In genomic region chrX:96722793-96723192, GRCh38 we compare ENCODE assay signal across 20 cellular contexts.
"Had no signal": no experiment of that assay in that cellular context is flagged by ENCODE, and none has a peak within 500 bp of the region (broad histone marks: within the 10 kb centered on the region; RNA-seq: fewer than 3 reads in every experiment).

No MANE protein-coding gene starts in this region.

- H3K9me3 ChIP-seq: adrenal gland, ascending aorta, thyroid gland had no signal

- H3K4me1 ChIP-seq: ascending aorta, thyroid gland had no signal

- H3K36me3 ChIP-seq: adrenal gland, ascending aorta, brain microvascular endothelial cell, heart right ventricle, thyroid gland had no signal

- H3K27ac ChIP-seq: adrenal gland, ascending aorta, brain microvascular endothelial cell, heart right ventricle, thyroid gland, VCaP had no signal

- DNase-seq: activated CD4-positive, alpha-beta T cell treated with anti-CD3 and anti-CD28 coated beads, Interleukin-2, amount 10 ng/mL, durations not matched to agents 24 days and 14 days; activated CD8-positive, alpha-beta T cell treated with anti-CD3 and anti-CD28 coated beads, Interleukin-2, amount 10 ng/mL, durations not matched to agents 7 days and 5 days; activated naive CD4-positive, alpha-beta T cell; activated T-cell treated with anti-CD3 and anti-CD28 coated beads, Interleukin-2, amount 50 U/mL, for 24 hours; adrenal gland; brain microvascular endothelial cell; caudate nucleus; effector CD4-positive, alpha-beta T cell; heart right ventricle; islet precursor cell; natural killer cell; right cardiac atrium; stimulated activated CD4-positive, alpha-beta T cell treated with anti-CD3 and anti-CD28 coated beads, Interleukin-12 subunit alpha, Interleukin-12 subunit beta, amount 100 ng/mL, for 4 hours; stimulated activated CD4-positive, alpha-beta T cell treated with anti-CD3 and anti-CD28 coated beads, Interleukin-4, amount 100 ng/mL, for 4 hours; substantia nigra; T-helper 17 cell; thyroid gland had no signal

- H3K4me3 ChIP-seq: adrenal gland, ascending aorta, heart right ventricle, thyroid gland had no signal

- H3K27me3 ChIP-seq: adrenal gland, ascending aorta, brain microvascular endothelial cell, thyroid gland had no signal

- ATAC-seq: activated CD4-positive, CD25-positive, alpha-beta regulatory T cell treated with anti-CD3 and anti-CD28 coated beads, Interleukin-2, amount 50 U/mL, for 24 hours; activated CD8-positive, alpha-beta T cell treated with anti-CD3 and anti-CD28 coated beads, Interleukin-2, amount 10 ng/mL, durations not matched to agents 7 days and 5 days; heart right ventricle; natural killer cell; right cardiac atrium; T-helper 17 cell had no signal
